Comparison of ENCODE assay signal across 24 cellular contexts in the genomic region with DNA sequence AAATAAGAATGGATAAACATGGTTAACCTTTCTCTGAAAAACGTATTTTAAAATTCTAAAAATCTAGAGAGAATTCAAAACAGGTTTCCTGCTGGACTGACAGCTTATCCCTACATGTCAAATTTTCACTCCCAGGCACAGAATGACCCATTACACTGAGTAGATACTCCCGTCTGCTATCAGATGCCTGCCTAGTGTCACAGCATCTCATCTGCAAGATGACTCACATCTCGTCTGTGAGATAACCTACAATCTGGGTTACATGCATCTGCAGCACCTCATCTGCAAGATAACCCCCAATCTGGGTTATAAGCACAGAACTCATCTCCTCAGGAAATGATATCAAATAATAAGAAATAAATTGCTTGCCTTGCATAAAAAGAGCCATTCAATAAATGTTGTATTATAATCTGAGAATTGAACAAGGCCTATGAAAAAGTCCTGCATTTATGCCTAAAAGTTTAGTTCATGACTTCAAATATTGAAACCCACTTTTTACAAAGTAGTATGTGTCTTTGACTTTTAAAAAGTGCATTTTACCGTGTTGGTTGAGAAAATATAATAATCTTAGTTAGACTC.
A peak's percentile ranks its signal among the peaks of the same experiment; 100 is the strongest.
DNase-seq lines count a peak whose midpoint lies in the region; ATAC-seq, FAIRE-seq and TF ChIP-seq lines count a peak whose summit lies in the region.
"Had no signal": no experiment of that assay in that cellular context is flagged by ENCODE, and none has a peak within 500 bp of the region (broad histone marks: within the 10 kb centered on the region; RNA-seq: fewer than 3 reads in every experiment).

No MANE protein-coding gene starts in this region.

- no peak for ATAC-seq in K562
- ATAC-seq: HCT116, Panc1 had no signal

- 1% methylated on average over 4 of the region's 4 CpGs for WGBS in K562 (ENCODE audit: insufficient coverage, low coverage, missing lambda C conversion rate)

- BruUV-seq in K562 (replicated peaks; lab: Mats Ljungman, UMichigan): no TSS peak

- H3K27ac ChIP-seq in K562 (ENCODE audit: extremely low read depth, low read depth, low read length): no peak overlapping the region
- H3K27ac ChIP-seq: HL-60, right lobe of liver, spleen, testis had no signal

- H3K9ac ChIP-seq in K562 (ENCODE audit: insufficient read depth in 1 of 2, low read depth in 2 of 2, low read length in 2 of 2): no peak overlapping the region

- H3K4me2 ChIP-seq in K562 (ENCODE audit: insufficient read depth, low read length): no peak overlapping the region

- in situ Hi-C loops in K562 (cut with MboI): no loop called here

- H3K36me3 ChIP-seq in BE2C: no peaks in the 10 kb centered on the region
- H3K36me3 ChIP-seq in K562 (ENCODE audit: control insufficient read depth, insufficient read depth, low read length): no peaks in the 10 kb centered on the region
- H3K36me3 ChIP-seq: right lobe of liver, spleen had no signal

- H2AFZ ChIP-seq in K562 (ENCODE audit: low read depth, low read length): no peak overlapping the region

- TF ChIP-seq RAD21 in K562 (CRISPR knock-in tag; conservative IDR thresholded peaks at IDR 0.05 in 1 of 2, IDR thresholded peaks at IDR 0.05 in 1 of 2): no peak

- peak; percentile 16 for DNase-seq in BE2C
- peak; percentile 1 for DNase-seq in NCI-H146 treated with DMSO at 0.1 percent for 48 hours (lab: John Stamatoyannopoulos, UW; ENCODE audit: unreplicated experiment)
- peak in 1 of 4 experiments; percentile 16 for DNase-seq in K562 (ENCODE audit: extremely low read depth in 1 of 4, low spot score in 3 of 4)
- DNase-seq in left kidney (ENCODE audit: low read depth, low spot score): peak; percentile 5
- DNase-seq in amygdala (lab: John Stamatoyannopoulos, UW): no peak
- no peak for DNase-seq in GM10266 (ENCODE audit: extremely low spot score)
- DNase-seq in epidermal melanocyte (ENCODE audit: insufficient read length, low spot score): no peak
- DNase-seq: ACHN; activated CD4-positive, alpha-beta T cell treated with anti-CD3 and anti-CD28 coated beads for 4 hours; activated naive CD4-positive, alpha-beta T cell treated with anti-CD3 and anti-CD28 coated beads, Interleukin-2, amount 50 U/mL, for 16 hours; CD8-positive, alpha-beta memory T cell; left ventricle myocardium superior; MV-4-11; NCI-H187; NCI-H524 treated with DMSO at 0.1 percent for 48 hours; right lobe of liver; SHP77 treated with DMSO at 0.1 percent for 48 hours; spleen; stimulated activated CD4-positive, alpha-beta T cell treated with anti-CD3 and anti-CD28 coated beads, Interleukin-2, amount 100 ng/mL, for 24 hours; SW 1271; testis had no signal

- no peaks in the 10 kb centered on the region for H3K79me2 ChIP-seq in K562 (ENCODE audit: control insufficient read depth, insufficient read depth, low read length)

- no peak overlapping the region for H3K4me3 ChIP-seq in BE2C (ENCODE audit: low read depth, low read length)
- H3K4me3 ChIP-seq in K562: no peak overlapping the region
- H3K4me3 ChIP-seq: right lobe of liver, spleen, testis had no signal

- TF ChIP-seq CTCF in BE2C (IDR thresholded peaks at IDR 0.05; ENCODE audit: low read depth, low read length) (no peak), K562 (IDR thresholded peaks at IDR 0.05 in 2 of 3, conservative IDR thresholded peaks at IDR 0.05 in 1 of 3; ENCODE audit: insufficient read depth in 2 of 3, low read depth in 1 of 3, low read length in 3 of 3) (no peak), GM10266 (IDR thresholded peaks at IDR 0.05; ENCODE audit: control insufficient read depth, insufficient read depth, low read depth, missing control alignments) (no peak)

- TF ChIP-seq POLR2A in K562 (conservative IDR thresholded peaks at IDR 0.05): no peak

- H3K9me3 ChIP-seq in BE2C (no peaks in the 10 kb centered on the region), K562 (replicated peaks; ENCODE audit: control insufficient read depth, insufficient read depth, low read depth, low read length) (no peaks in the 10 kb centered on the region)
- H3K9me3 ChIP-seq: right lobe of liver, spleen, testis had no signal

- H3K4me1 ChIP-seq in BE2C (no peaks in the 10 kb centered on the region), K562 (replicated peaks in 1 of 2; ENCODE audit: control insufficient read depth in 2 of 2, insufficient read depth in 2 of 2, low read length in 2 of 2) (peaks cover 0 to 7% of the 10 kb centered on the region in 2 experiments; a peak in 2 of 5 replicates)
- H3K4me1 ChIP-seq: right lobe of liver, testis had no signal

- no peak for TF ChIP-seq EP300 in K562 (IDR thresholded peaks at IDR 0.05; ENCODE audit: low read length)

- no peaks in the 10 kb centered on the region for H3K27me3 ChIP-seq in BE2C
- no peaks in the 10 kb centered on the region for H3K27me3 ChIP-seq in K562 (ENCODE audit: control insufficient read depth in 2 of 2, insufficient read depth in 2 of 2, low read length in 2 of 2)
- H3K27me3 ChIP-seq: right lobe of liver, testis had no signal

- CTCF ChIA-PET in K562 (lab: Yijun Ruan, JAX; ENCODE audit: low intra/inter-chr PET ratio): no interaction called here

- FAIRE-seq in K562 (lab: Jason Lieb, UNC): no peak

- POLR2A ChIA-PET in K562 (lab: Yijun Ruan, JAX): interaction anchor here (0.5 kb wide), 1 partner anchor 67 kb away, joined by 3 read pairs; no protein-coding TSS in a partner anchor

- intact Hi-C loops in K562 (cut with micrococcal nuclease): loop anchor here (10.0 kb wide), 1 partner anchor 192 kb away; the partner anchor contains the start of gene THBS1

- peaks cover 5% of the 10 kb centered on the region; the same call in 1 of the 2 replicates for H4K20me1 ChIP-seq in K562 (replicated peaks; ENCODE audit: control insufficient read depth, insufficient read depth, low read length)

- no peaks in the 10 kb centered on the region for H3K9me1 ChIP-seq in K562 (ENCODE audit: control insufficient read depth, insufficient read depth, low read length)

TF ChIP-seq in K562, 482 proteins besides CTCF, POLR2A, EP300 and RAD21:
- peak; percentile 50; the same call in 1 of the 2 replicates for TF ChIP-seq TEAD4 (IDR thresholded peaks at IDR 0.05; ENCODE audit: low read length)
- TF ChIP-seq TEAD4 (CRISPR knock-in tag; IDR thresholded peaks at IDR 0.05; ENCODE audit: borderline replicate concordance): no peak
- TF ChIP-seq NFRKB (IDR thresholded peaks at IDR 0.05; ENCODE audit: low read depth): no peak
- no peak for TF ChIP-seq BACH1 (tag; IDR thresholded peaks at IDR 0.05)
- peak; percentile 93 for TF ChIP-seq FOSL1 (tag; conservative IDR thresholded peaks at IDR 0.05)
- TF ChIP-seq MAFG (tag; conservative IDR thresholded peaks at IDR 0.05): peak; percentile 75
- TF ChIP-seq MAFK (IDR thresholded peaks at IDR 0.05; ENCODE audit: low read length): peak; percentile 61
- 0 out of 2 replicates have a peak, but pooled peaks have one; percentile 7 for TF ChIP-seq JUND (IDR thresholded peaks at IDR 0.05; ENCODE audit: borderline replicate concordance, low read depth, low read length)
- TF ChIP-seq JUND (tag; IDR thresholded peaks at IDR 0.05; ENCODE audit: borderline replicate concordance, low read depth, low read length): peak; percentile 64; the same call in 1 of the 3 replicates
- TF ChIP-seq SMC3 (conservative IDR thresholded peaks at IDR 0.05; ENCODE audit: insufficient read depth, low read depth, low read length): no peak
- peak; percentile 59 for TF ChIP-seq CBFA2T2 (conservative IDR thresholded peaks at IDR 0.05)
- TF ChIP-seq ZNF316 (IDR thresholded peaks at IDR 0.05): peak; percentile 75
- peak; percentile 66 for TF ChIP-seq CBFA2T3 (IDR thresholded peaks at IDR 0.05)
- peak; percentile 69 for TF ChIP-seq MAFF (IDR thresholded peaks at IDR 0.05; ENCODE audit: low read length)
- peak; percentile 51; the same call in 1 of the 2 replicates for TF ChIP-seq C11orf30 (IDR thresholded peaks at IDR 0.05; ENCODE audit: low read depth)
- TF ChIP-seq KLF16 (IDR thresholded peaks at IDR 0.05): 0 out of 2 replicates have a peak, but pooled peaks have one; percentile 7

Comparison
In these comparisons a context has a peak if more than half of its experiments do, and no peak if none do; other contexts are left out.
1. DNase-seq: peak in BE2C (single experiment), NCI-H146 treated with DMSO at 0.1 percent for 48 hours (single experiment) and left kidney (single experiment); none in amygdala (0 of 56), GM10266 (single experiment) and epidermal melanocyte (single experiment).